1 cellular context compared by ENCODE assay signal in the genomic region with DNA sequence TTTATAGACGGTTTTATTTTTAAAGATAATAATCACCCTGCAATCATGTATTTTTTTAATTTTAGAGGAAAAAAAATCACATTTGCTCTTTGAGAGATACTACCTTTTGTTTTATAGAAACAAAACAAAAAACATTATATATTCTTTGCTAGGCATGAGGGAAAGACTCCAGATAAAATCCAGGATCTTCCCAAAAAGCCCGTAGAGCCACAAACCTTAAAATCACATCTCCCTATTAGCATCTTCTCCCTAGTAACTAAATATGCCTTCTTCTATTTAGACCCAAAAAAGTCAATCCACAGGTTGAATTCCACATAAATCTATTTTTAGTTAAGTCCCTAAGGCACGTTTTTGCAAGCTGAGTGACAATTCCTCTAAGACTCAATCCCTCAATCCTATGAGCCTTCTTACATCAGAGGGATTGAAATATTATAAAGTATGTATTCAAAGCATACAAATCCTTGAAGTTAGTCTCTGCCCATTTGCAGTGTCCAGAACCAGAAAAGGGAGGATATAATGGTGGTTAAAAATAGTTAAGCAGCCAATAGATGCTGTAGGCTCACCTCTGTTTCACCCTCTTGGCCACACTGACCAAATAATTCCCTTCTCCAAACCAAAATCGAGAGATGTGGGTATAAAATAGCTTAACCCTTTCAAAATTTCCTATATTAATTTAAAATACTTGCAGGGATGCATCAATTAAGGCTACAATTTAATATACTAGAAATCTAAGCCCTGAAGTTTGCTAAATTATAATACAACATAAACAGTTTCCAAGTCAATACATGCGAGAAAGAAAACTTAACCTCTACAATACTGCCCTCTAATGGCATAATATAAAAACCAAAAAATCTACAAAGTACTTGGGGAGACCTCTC.
TF ChIP-seq lines count a peak whose summit lies in the region.

No MANE protein-coding gene starts in this region.

TF ChIP-seq in WTC11, 78 proteins besides CTCF, POLR2A, EP300 and RAD21 (continued from another document):
- TF ChIP-seq, protein P1, sequence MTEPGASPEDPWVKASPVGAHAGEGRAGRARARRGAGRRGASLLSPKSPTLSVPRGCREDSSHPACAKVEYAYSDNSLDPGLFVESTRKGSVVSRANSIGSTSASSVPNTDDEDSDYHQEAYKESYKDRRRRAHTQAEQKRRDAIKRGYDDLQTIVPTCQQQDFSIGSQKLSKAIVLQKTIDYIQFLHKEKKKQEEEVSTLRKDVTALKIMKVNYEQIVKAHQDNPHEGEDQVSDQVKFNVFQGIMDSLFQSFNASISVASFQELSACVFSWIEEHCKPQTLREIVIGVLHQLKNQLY (CRISPR knock-in tag; IDR thresholded peaks at IDR 0.05): no peak
TF ChIP-seq in WTC11: peak in this region for 0.
